In genomic region chr9:3241290-3241689, GRCh38 we compare ENCODE assay signal across 13 cellular contexts.
A peak's percentile ranks its signal among the peaks of the same experiment; 100 is the strongest.
DNase-seq lines count a peak whose midpoint lies in the region; ATAC-seq and TF ChIP-seq lines count a peak whose summit lies in the region.
"Had no signal": no experiment of that assay in that cellular context is flagged by ENCODE, and none has a peak within 500 bp of the region (broad histone marks: within the 10 kb centered on the region; RNA-seq: fewer than 3 reads in every experiment).

No MANE protein-coding gene starts in this region.

- no peak for DNase-seq in stimulated activated naive CD8-positive, alpha-beta T cell treated with anti-CD3 and anti-CD28 coated beads, Interleukin-15, amount 100 ng/mL, for 72 hours
- no peak for DNase-seq in stimulated activated naive CD8-positive, alpha-beta T cell treated with anti-CD3 and anti-CD28 coated beads, Interleukin-15, Interleukin-2, amounts not matched to agents 100 U/mL and 50 U/mL, for 24 hours
- peak; percentile 11 to 65 for DNase-seq in fibroblast of lung (ENCODE audit: low read depth in 2 of 2)
- DNase-seq in myocyte (ENCODE audit: low read depth): peak; percentile 26
- DNase-seq in SHP77 (lab: John Stamatoyannopoulos, UW): no peak
- no peak for DNase-seq in Right ventricle myocardium superior
- no peak for DNase-seq in DMS 273 (lab: John Stamatoyannopoulos, UW; ENCODE audit: unreplicated experiment)

- no peak overlapping the region for H3K9ac ChIP-seq in fibroblast of lung (ENCODE audit: insufficient read depth, low read length)

- H3K4me2 ChIP-seq in fibroblast of lung (ENCODE audit: extremely low read depth, insufficient read depth, low read length): no peak overlapping the region
- H3K4me2 ChIP-seq: PC-9 had no signal

- no peaks in the 10 kb centered on the region for H3K27me3 ChIP-seq in fibroblast of lung (ENCODE audit: control insufficient read depth, insufficient read depth, low read length)

- no peak for ATAC-seq in stimulated activated naive CD8-positive, alpha-beta T cell treated with anti-CD3 and anti-CD28 coated beads, Interleukin-15, amount 100 ng/mL, for 72 hours
- no peak for ATAC-seq in stimulated activated naive CD8-positive, alpha-beta T cell treated with anti-CD3 and anti-CD28 coated beads, Interleukin-15, Interleukin-2, amounts not matched to agents 100 U/mL and 50 U/mL, for 24 hours
- no peak for ATAC-seq in Right ventricle myocardium superior (ENCODE audit: poor library complexity)
- no peak for ATAC-seq in HG02981 (IDR thresholded peaks at IDR 0.05; ENCODE audit: unreplicated experiment)

- no peaks in the 10 kb centered on the region for H3K9me3 Mint-ChIP-seq in stimulated activated naive CD8-positive, alpha-beta T cell treated with anti-CD3 and anti-CD28 coated beads, Interleukin-15, amount 100 ng/mL, for 72 hours
- H3K9me3 Mint-ChIP-seq: activated CD4-positive, alpha-beta T cell treated with anti-CD3 and anti-CD28 coated beads, Interleukin-2, amount 10 ng/mL, durations not matched to agents 7 days and 5 days; activated T-cell treated with anti-CD3 and anti-CD28 coated beads, Interleukin-2, amount 50 U/mL, for 72 hours had no signal

- H3K79me2 ChIP-seq in fibroblast of lung (ENCODE audit: control insufficient read depth, insufficient read depth, low read length): no peaks in the 10 kb centered on the region

- H3K36me3 ChIP-seq in fibroblast of lung (ENCODE audit: control insufficient read depth, insufficient read depth, low read length): no peaks in the 10 kb centered on the region
- H3K36me3 ChIP-seq: thoracic aorta had no signal

- no peak overlapping the region for H3K4me3 Mint-ChIP-seq in stimulated activated naive CD8-positive, alpha-beta T cell treated with anti-CD3 and anti-CD28 coated beads, Interleukin-15, amount 100 ng/mL, for 72 hours
- H3K4me3 Mint-ChIP-seq: activated CD4-positive, alpha-beta T cell treated with anti-CD3 and anti-CD28 coated beads, Interleukin-2, amount 10 ng/mL, durations not matched to agents 7 days and 5 days; activated T-cell treated with anti-CD3 and anti-CD28 coated beads, Interleukin-2, amount 50 U/mL, for 72 hours had no signal

- no peaks in the 10 kb centered on the region for H3K9me3 ChIP-seq in fibroblast of lung (ENCODE audit: control insufficient read depth, insufficient read depth, low read depth, low read length)
- H3K9me3 ChIP-seq: Caco-2, thoracic aorta had no signal

- peaks cover 17% of the 10 kb centered on the region for H3K4me1 Mint-ChIP-seq in stimulated activated naive CD8-positive, alpha-beta T cell treated with anti-CD3 and anti-CD28 coated beads, Interleukin-15, amount 100 ng/mL, for 72 hours
- H3K4me1 Mint-ChIP-seq: activated CD4-positive, alpha-beta T cell treated with anti-CD3 and anti-CD28 coated beads, Interleukin-2, amount 10 ng/mL, durations not matched to agents 7 days and 5 days had no signal

- no peaks in the 10 kb centered on the region for H4K20me1 ChIP-seq in fibroblast of lung (ENCODE audit: control insufficient read depth, extremely low read depth, insufficient read depth, low read length)

- TF ChIP-seq CTCF in fibroblast of lung (conservative IDR thresholded peaks at IDR 0.05 in 1 of 2, IDR thresholded peaks at IDR 0.05 in 1 of 2; ENCODE audit: low read depth in 1 of 2, low read length in 2 of 2): no peak

- H3K27ac Mint-ChIP-seq in stimulated activated naive CD8-positive, alpha-beta T cell treated with anti-CD3 and anti-CD28 coated beads, Interleukin-15, amount 100 ng/mL, for 72 hours: peak overlapping the region; percentile 4 to 38
- H3K27ac Mint-ChIP-seq: activated CD4-positive, alpha-beta T cell treated with anti-CD3 and anti-CD28 coated beads, Interleukin-2, amount 10 ng/mL, durations not matched to agents 7 days and 5 days; activated T-cell treated with anti-CD3 and anti-CD28 coated beads, Interleukin-2, amount 50 U/mL, for 72 hours had no signal

- H3K27me3 Mint-ChIP-seq in stimulated activated naive CD8-positive, alpha-beta T cell treated with anti-CD3 and anti-CD28 coated beads, Interleukin-15, amount 100 ng/mL, for 72 hours: no peaks in the 10 kb centered on the region
- H3K27me3 Mint-ChIP-seq: activated CD4-positive, alpha-beta T cell treated with anti-CD3 and anti-CD28 coated beads, Interleukin-2, amount 10 ng/mL, durations not matched to agents 7 days and 5 days had no signal

- peaks cover 2% of the 10 kb centered on the region for H3K4me1 ChIP-seq in fibroblast of lung (ENCODE audit: control insufficient read depth, extremely low read depth, insufficient read depth, low read length)
- H3K4me1 ChIP-seq: Caco-2 had no signal

- no peak overlapping the region for H3K4me3 ChIP-seq in fibroblast of lung (replicated peaks in 1 of 4; ENCODE audit: control extremely low read depth in 1 of 4, insufficient read depth in 1 of 4, low read depth in 3 of 4, low read length in 4 of 4)
- H3K4me3 ChIP-seq: PC-9, thoracic aorta had no signal

- H2AFZ ChIP-seq in fibroblast of lung (ENCODE audit: low read length): no peak overlapping the region
- H2AFZ ChIP-seq: PC-9 had no signal

- H3K27ac ChIP-seq in fibroblast of lung (ENCODE audit: insufficient read depth, low read length): no peak overlapping the region
- H3K27ac ChIP-seq: PC-9, thoracic aorta had no signal

- intact Hi-C loops in Right ventricle myocardium superior (cut with DNase I): loop anchor here (10.0 kb wide), 1 partner anchor 194 kb away; no protein-coding TSS in a partner anchor

Comparison
In these comparisons a context has a peak if more than half of its experiments do, and no peak if none do; other contexts are left out.
1. DNase-seq: peak in fibroblast of lung (2 of 2) and myocyte (single experiment); none in stimulated activated naive CD8-positive, alpha-beta T cell treated with anti-CD3 and anti-CD28 coated beads, Interleukin-15, amount 100 ng/mL, for 72 hours (0 of 2), stimulated activated naive CD8-positive, alpha-beta T cell treated with anti-CD3 and anti-CD28 coated beads, Interleukin-15, Interleukin-2, amounts not matched to agents 100 U/mL and 50 U/mL, for 24 hours (single experiment), SHP77 (0 of 2), Right ventricle myocardium superior (single experiment) and DMS 273 (single experiment).